10 cellular contexts compared by ENCODE assay signal in genomic region chr1:184992271-184992670, GRCh38.
"Had no signal": no experiment of that assay in that cellular context is flagged by ENCODE, and none has a peak within 500 bp of the region (broad histone marks: within the 10 kb centered on the region; RNA-seq: fewer than 3 reads in every experiment).

No MANE protein-coding gene starts in this region.

- H3K4me1 ChIP-seq: HAP-1 had no signal

- H3K4me2 ChIP-seq: GM23338 had no signal

- H3K36me3 ChIP-seq: HAP-1 had no signal

- H3K27ac ChIP-seq: GM23248 had no signal

- H3K4me3 ChIP-seq: GM23248, GM23338, HAP-1 had no signal

- H3K9ac ChIP-seq: GM23248 had no signal

- H3K9me3 ChIP-seq: HAP-1 had no signal

- FAIRE-seq: H1, H54 had no signal

- DNase-seq: GM23248, GOT3, H7, H9, HCEC 1CT, HFFc6 had no signal

- H2AFZ ChIP-seq: GM23248, GM23338 had no signal
